12 cellular contexts compared by ENCODE assay signal in genomic region chr3:111739241-111739952, GRCh38.
DNase-seq lines count a peak whose midpoint lies in the region; FAIRE-seq and TF ChIP-seq lines count a peak whose summit lies in the region.
"Had no signal": no experiment of that assay in that cellular context is flagged by ENCODE, and none has a peak within 500 bp of the region (broad histone marks: within the 10 kb centered on the region; RNA-seq: fewer than 3 reads in every experiment).

No MANE protein-coding gene starts in this region.

- intact Hi-C loops in thyroid gland (cut with DNase I), result no loop called here
- intact Hi-C loops in activated T-helper 2 cell treated with anti-CD3 and anti-CD28 coated beads, Interferon-gamma antibody, Interleukin-2, Interleukin-4, amounts not matched to agents 10 μg/mL and 5 μg/mL and 100 μg/mL, durations not matched to agents 14 hours and 24 hours and 36 hours (cut with micrococcal nuclease), result no loop called here

- no peak for TF ChIP-seq CTCF in astrocyte (IDR thresholded peaks at IDR 0.05; ENCODE audit: insufficient read depth, low read depth, low read length)
- TF ChIP-seq CTCF in keratinocyte (optimal IDR thresholded peaks at IDR 0.05 in 1 of 3, IDR thresholded peaks at IDR 0.05 in 1 of 3, conservative IDR thresholded peaks at IDR 0.05 in 1 of 3; ENCODE audit: extremely low read depth in 1 of 3, insufficient read depth in 2 of 3, low read length in 3 of 3), result no peak
- TF ChIP-seq CTCF in thyroid gland (IDR thresholded peaks at IDR 0.05), result no peak

- in situ Hi-C loops in KBM-7 (cut with MboI; ENCODE audit: low pct_unique_long_range_greater_than_20kb, low sequenced_read_pairs), result no loop called here

- no peaks in the 10 kb centered on the region for H3K9me3 Mint-ChIP-seq in astrocyte (ENCODE audit: unreplicated experiment)
- H3K9me3 Mint-ChIP-seq in activated T-helper 2 cell treated with anti-CD3 and anti-CD28 coated beads, Interferon-gamma antibody, Interleukin-2, Interleukin-4, amounts not matched to agents 10 μg/mL and 5 μg/mL and 100 μg/mL, durations not matched to agents 14 hours and 24 hours and 36 hours, result no peaks in the 10 kb centered on the region
- H3K9me3 Mint-ChIP-seq: stimulated activated memory B cell treated with anti-CD40 and anti-IgM and Interleukin-4, amounts not matched to agents 10 μg/mL and 1 μg/mL and 100 μg/mL, for 72 hours had no signal

- H3K36me3 ChIP-seq in astrocyte (ENCODE audit: insufficient read depth, low read length) (no peaks in the 10 kb centered on the region), keratinocyte (ENCODE audit: control insufficient read depth in 2 of 2, extremely low read depth in 1 of 2, insufficient read depth in 2 of 2, low read length in 2 of 2) (no peaks in the 10 kb centered on the region), thyroid gland (no peaks in the 10 kb centered on the region)

- H3K27ac ChIP-seq in astrocyte (ENCODE audit: low read depth, low read length), result peak overlapping the region; percentile 85
- peak overlapping the region; percentile 90 for H3K27ac ChIP-seq in keratinocyte (ENCODE audit: control insufficient read depth, insufficient read depth, low read length)
- H3K27ac ChIP-seq in thyroid gland, result peak overlapping the region; percentile 34 to 80 (median 68)
- no peak overlapping the region for H3K27ac ChIP-seq in caudate nucleus (ENCODE audit: low read depth, low read length)

- FAIRE-seq in astrocyte (lab: Jason Lieb, UNC) (peak; percentile 90), keratinocyte (lab: Jason Lieb, UNC) (peak; percentile 91)
- FAIRE-seq: A204.1 had no signal

- H3K9ac ChIP-seq in astrocyte (ENCODE audit: low read length) (peak overlapping the region; percentile 62), keratinocyte (ENCODE audit: control insufficient read depth, extremely low read depth, insufficient read depth, low read length) (peak overlapping the region; percentile 76)

- H4K20me1 ChIP-seq in astrocyte (ENCODE audit: insufficient read depth, low read length) (no peaks in the 10 kb centered on the region), keratinocyte (ENCODE audit: control insufficient read depth, extremely low read depth, insufficient read depth, low read length) (no peaks in the 10 kb centered on the region)

- peaks cover 3% of the 10 kb centered on the region for H3K36me3 Mint-ChIP-seq in astrocyte (ENCODE audit: low read depth, unreplicated experiment)
- no peaks in the 10 kb centered on the region for H3K36me3 Mint-ChIP-seq in activated T-helper 2 cell treated with anti-CD3 and anti-CD28 coated beads, Interferon-gamma antibody, Interleukin-2, Interleukin-4, amounts not matched to agents 10 μg/mL and 5 μg/mL and 100 μg/mL, durations not matched to agents 14 hours and 24 hours and 36 hours (ENCODE audit: low read depth)
- H3K36me3 Mint-ChIP-seq: stimulated activated memory B cell treated with anti-CD40 and anti-IgM and Interleukin-4, amounts not matched to agents 10 μg/mL and 1 μg/mL and 100 μg/mL, for 72 hours had no signal

- no peaks in the 10 kb centered on the region for H3K9me1 ChIP-seq in keratinocyte (ENCODE audit: control insufficient read depth, extremely low read depth, insufficient read depth, low read length)

- H3K4me1 ChIP-seq in astrocyte (ENCODE audit: insufficient read depth, low read length) (peaks cover 53% of the 10 kb centered on the region), keratinocyte (ENCODE audit: control insufficient read depth, extremely low read depth, insufficient read depth, low read length) (peaks cover 60% of the 10 kb centered on the region), thyroid gland (peaks cover 5 to 42% of the 10 kb centered on the region in 2 donors)

- no peak for TF ChIP-seq POLR2A in thyroid gland (IDR thresholded peaks at IDR 0.05)

- peak overlapping the region; percentile 100 for H3K27ac Mint-ChIP-seq in astrocyte (ENCODE audit: unreplicated experiment)
- H3K27ac Mint-ChIP-seq in activated T-helper 2 cell treated with anti-CD3 and anti-CD28 coated beads, Interferon-gamma antibody, Interleukin-2, Interleukin-4, amounts not matched to agents 10 μg/mL and 5 μg/mL and 100 μg/mL, durations not matched to agents 14 hours and 24 hours and 36 hours, result no peak overlapping the region
- H3K27ac Mint-ChIP-seq: stimulated activated memory B cell treated with anti-CD40 and anti-IgM and Interleukin-4, amounts not matched to agents 10 μg/mL and 1 μg/mL and 100 μg/mL, for 72 hours had no signal

- WGBS in thyroid gland, 2 donors, result 28 to 38% methylated on average over 5 of the region's 5 CpGs

- peaks cover 5% of the 10 kb centered on the region for H3K27me3 ChIP-seq in astrocyte (ENCODE audit: insufficient read depth, low read length)
- no peaks in the 10 kb centered on the region for H3K27me3 ChIP-seq in keratinocyte (ENCODE audit: control insufficient read depth, extremely low read depth, insufficient read depth, low read length)
- H3K27me3 ChIP-seq in thyroid gland, result no peaks in the 10 kb centered on the region

- H3K9me3 ChIP-seq in astrocyte (ENCODE audit: insufficient read depth, low read depth, low read length) (no peaks in the 10 kb centered on the region), keratinocyte (ENCODE audit: control insufficient read depth, low read depth, low read length) (no peaks in the 10 kb centered on the region), thyroid gland (no peaks in the 10 kb centered on the region)

- H3K4me1 Mint-ChIP-seq in astrocyte (ENCODE audit: low read depth, unreplicated experiment), result peaks cover 56% of the 10 kb centered on the region
- peaks cover 31% of the 10 kb centered on the region for H3K4me1 Mint-ChIP-seq in activated T-helper 2 cell treated with anti-CD3 and anti-CD28 coated beads, Interferon-gamma antibody, Interleukin-2, Interleukin-4, amounts not matched to agents 10 μg/mL and 5 μg/mL and 100 μg/mL, durations not matched to agents 14 hours and 24 hours and 36 hours (ENCODE audit: low read depth)
- H3K4me1 Mint-ChIP-seq: stimulated activated memory B cell treated with anti-CD40 and anti-IgM and Interleukin-4, amounts not matched to agents 10 μg/mL and 1 μg/mL and 100 μg/mL, for 72 hours had no signal

- no peak overlapping the region for H2AFZ ChIP-seq in astrocyte (ENCODE audit: low read depth, low read length)
- no peak overlapping the region for H2AFZ ChIP-seq in keratinocyte (ENCODE audit: control insufficient read depth, low read length)

- no peak overlapping the region for H3K4me3 Mint-ChIP-seq in astrocyte (ENCODE audit: unreplicated experiment)
- H3K4me3 Mint-ChIP-seq in activated T-helper 2 cell treated with anti-CD3 and anti-CD28 coated beads, Interferon-gamma antibody, Interleukin-2, Interleukin-4, amounts not matched to agents 10 μg/mL and 5 μg/mL and 100 μg/mL, durations not matched to agents 14 hours and 24 hours and 36 hours (ENCODE audit: low read depth), result no peak overlapping the region
- H3K4me3 Mint-ChIP-seq: stimulated activated memory B cell treated with anti-CD40 and anti-IgM and Interleukin-4, amounts not matched to agents 10 μg/mL and 1 μg/mL and 100 μg/mL, for 72 hours had no signal

- no peak overlapping the region for H3K4me3 ChIP-seq in astrocyte (ENCODE audit: insufficient read depth, low read depth, low read length)
- peak overlapping the region in 2 of 3 experiments; percentile 24 to 36 for H3K4me3 ChIP-seq in keratinocyte (ENCODE audit: control insufficient read depth in 2 of 3, extremely low read depth in 1 of 3, insufficient read depth in 2 of 3, low read depth in 1 of 3, low read length in 3 of 3)
- no peak overlapping the region for H3K4me3 ChIP-seq in thyroid gland (replicated peaks in 1 of 3)

- DNase-seq in DMS79 treated with DMSO at 0.1 percent for 48 hours (lab: John Stamatoyannopoulos, UW), result peak; percentile 61
- no peak for DNase-seq in DMS79 (lab: John Stamatoyannopoulos, UW)
- peak; percentile 87 for DNase-seq in astrocyte (ENCODE audit: low read depth)
- DNase-seq in keratinocyte (ENCODE audit: low read depth, low spot score), result peak; percentile 96
- DNase-seq in thyroid gland, result peak; percentile 38 to 56
- no peak for DNase-seq in activated T-helper 2 cell treated with anti-CD3 and anti-CD28 coated beads, Interferon-gamma antibody, Interleukin-2, Interleukin-4, amounts not matched to agents 10 μg/mL and 5 μg/mL and 100 μg/mL, durations not matched to agents 14 hours and 24 hours and 36 hours (ENCODE audit: low spot score)
- DNase-seq in caudate nucleus (lab: John Stamatoyannopoulos, UW), result no peak
- DNase-seq in KBM-7, result no peak
- DNase-seq: NCI-H1930, nucleus accumbens had no signal

- H3K79me2 ChIP-seq in astrocyte (ENCODE audit: insufficient read depth, low read length), result no peaks in the 10 kb centered on the region
- H3K79me2 ChIP-seq in keratinocyte (ENCODE audit: control insufficient read depth, insufficient read depth, low read length), result peaks cover 3% of the 10 kb centered on the region

- no peaks in the 10 kb centered on the region for H3K27me3 Mint-ChIP-seq in astrocyte (ENCODE audit: low read depth, unreplicated experiment)
- H3K27me3 Mint-ChIP-seq in activated T-helper 2 cell treated with anti-CD3 and anti-CD28 coated beads, Interferon-gamma antibody, Interleukin-2, Interleukin-4, amounts not matched to agents 10 μg/mL and 5 μg/mL and 100 μg/mL, durations not matched to agents 14 hours and 24 hours and 36 hours (ENCODE audit: low read depth), result peaks cover 3% of the 10 kb centered on the region
- H3K27me3 Mint-ChIP-seq: stimulated activated memory B cell treated with anti-CD40 and anti-IgM and Interleukin-4, amounts not matched to agents 10 μg/mL and 1 μg/mL and 100 μg/mL, for 72 hours had no signal

- dilution Hi-C loops in keratinocyte (cut with MboI; ENCODE audit: extremely low pct_ligation_motif_present, low sequenced_read_pairs), result no loop called here

- H3K4me2 ChIP-seq in astrocyte (ENCODE audit: low read length) (peak overlapping the region; percentile 61), keratinocyte (ENCODE audit: control insufficient read depth, extremely low read depth, insufficient read depth, low read depth, low read length) (peak overlapping the region; percentile 76)

Comparison
In these comparisons a context has a peak if more than half of its experiments do, and no peak if none do; other contexts are left out.
1. DNase-seq: peak in DMS79 treated with DMSO at 0.1 percent for 48 hours (single experiment), astrocyte (single experiment), keratinocyte (single experiment) and thyroid gland (2 of 2); none in DMS79 (single experiment), activated T-helper 2 cell treated with anti-CD3 and anti-CD28 coated beads, Interferon-gamma antibody, Interleukin-2, Interleukin-4, amounts not matched to agents 10 μg/mL and 5 μg/mL and 100 μg/mL, durations not matched to agents 14 hours and 24 hours and 36 hours (single experiment), caudate nucleus (0 of 61) and KBM-7 (single experiment).
2. H3K4me3 ChIP-seq: peak in keratinocyte (2 of 3); none in astrocyte (single experiment) and thyroid gland (0 of 3).